28 cellular contexts compared by ENCODE assay signal in the genomic region with DNA sequence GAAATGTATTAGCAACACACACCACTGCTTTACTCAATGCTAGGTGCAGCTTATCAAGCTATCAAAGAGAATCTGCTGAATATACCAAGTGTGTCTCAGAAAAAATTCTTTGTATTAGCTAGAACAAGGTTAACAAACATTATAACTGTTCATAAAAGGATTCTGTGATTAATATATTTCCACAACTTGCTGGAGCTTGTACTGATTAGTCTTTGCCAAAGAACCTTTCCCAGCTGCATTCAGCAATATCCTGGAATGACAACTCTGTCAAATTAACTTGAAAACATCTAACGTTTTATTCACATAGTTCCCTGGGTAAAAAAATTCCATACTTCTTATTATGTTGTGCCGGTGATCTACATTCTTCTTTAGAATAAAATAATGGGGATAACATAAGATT.
"Had no signal": no experiment of that assay in that cellular context is flagged by ENCODE, and none has a peak within 500 bp of the region (broad histone marks: within the 10 kb centered on the region; RNA-seq: fewer than 3 reads in every experiment).

No MANE protein-coding gene starts in this region.

- H3K4me1 ChIP-seq: left ventricle myocardium inferior, prostate gland, testis, thyroid gland, transverse colon, upper lobe of left lung had no signal

- H3K4me3 ChIP-seq: left ventricle myocardium inferior, lung, mucosa of descending colon, pancreas, prostate gland, skin epidermis, stomach, testis, thyroid gland, transverse colon, upper lobe of left lung had no signal

- H3K36me3 ChIP-seq: left ventricle myocardium inferior, pancreas, prostate gland, stomach, thyroid gland, transverse colon, upper lobe of left lung had no signal

- DNase-seq: hypothalamus; immature natural killer cell; left ventricle myocardium inferior; midbrain; mucosa of descending colon; naive thymus-derived CD4-positive, alpha-beta T cell; nucleus accumbens; pancreas; posterior cingulate gyrus; retina; right cardiac atrium; stimulated activated CD4-positive, alpha-beta T cell treated with anti-CD3 and anti-CD28 coated beads, Interleukin-12 subunit alpha, Interleukin-12 subunit beta, amount 100 ng/mL, for 4 hours; stimulated activated CD4-positive, alpha-beta T cell treated with anti-CD3 and anti-CD28 coated beads, Interleukin-15, amount 100 ng/mL, for 24 hours; stimulated activated CD4-positive, alpha-beta T cell treated with anti-CD3 and anti-CD28 coated beads, Interleukin-2, amount 100 ng/mL, for 24 hours; stimulated activated CD4-positive, alpha-beta T cell treated with anti-CD3 and anti-CD28 coated beads, Interleukin-4, amount 100 ng/mL, for 1 hour; stimulated activated naive B cell treated with anti-CD40 and anti-IgM and Interleukin-4, amounts not matched to agents 10 μg/mL and 1 μg/mL and 100 μg/mL, for 72 hours; stimulated activated naive CD8-positive, alpha-beta T cell treated with anti-CD3 and anti-CD28 coated beads, Interleukin-15, Interleukin-2, amounts not matched to agents 100 U/mL and 50 U/mL, for 24 hours; stomach; testis; thyroid gland; transverse colon; upper lobe of left lung had no signal

- H3K9me3 ChIP-seq: left ventricle myocardium inferior, mucosa of descending colon, pancreas, prostate gland, stomach, testis, thyroid gland, transverse colon, upper lobe of left lung had no signal

- H3K27me3 ChIP-seq: pancreas, stomach, testis, thyroid gland, transverse colon, upper lobe of left lung had no signal

- FAIRE-seq: islet of Langerhans, pancreas had no signal

- ATAC-seq: mucosa of descending colon; naive thymus-derived CD4-positive, alpha-beta T cell; natural killer cell treated with Interleukin-12 subunit alpha and Interleukin-12 subunit beta and Interleukin-15 and Interleukin-18, amount 100 ng/mL, for 72 hours; right cardiac atrium; sciatic nerve; stimulated activated naive B cell treated with anti-CD40 and anti-IgM and Interleukin-4, amounts not matched to agents 10 μg/mL and 1 μg/mL and 100 μg/mL, for 72 hours; stimulated activated naive CD8-positive, alpha-beta T cell treated with anti-CD3 and anti-CD28 coated beads, Interleukin-15, Interleukin-2, amounts not matched to agents 100 U/mL and 50 U/mL, for 24 hours had no signal

- H3K27ac ChIP-seq: left ventricle myocardium inferior, pancreas, prostate gland, skin epidermis, stomach, testis, thyroid gland, transverse colon, upper lobe of left lung had no signal
